8 cellular contexts compared by ENCODE assay signal in genomic region chr7:76606022-76606421, GRCh38. TPM values are rescaled to one million over a fixed set of nuclear protein-coding genes. Genes with fewer than 3 reads are reported as not detected.
DNase-seq lines count a peak whose midpoint lies in the region; ATAC-seq and TF ChIP-seq lines count a peak whose summit lies in the region.
"Not testable (repeated sequence)": the region's sequence is repeated elsewhere in the genome, so short reads cannot be mapped to it uniquely, and the experiment has no call there.

No MANE protein-coding gene starts in this region.

- H3K9me3 ChIP-seq in CD4-positive, alpha-beta T cell (ENCODE audit: control insufficient read depth, low read length); mammary epithelial cell (replicated peaks; ENCODE audit: insufficient read depth, low read length): not testable (repeated sequence)

- H3K27me3 Mint-ChIP-seq in CD4-positive, alpha-beta T cell; activated B cell treated with CpG ODN at 0.5 μM for 24 hours: not testable (repeated sequence)

- not testable (repeated sequence) for H3K27ac ChIP-seq in CD4-positive, alpha-beta T cell (ENCODE audit: low read depth, low read length)
- H3K27ac ChIP-seq in mammary epithelial cell (ENCODE audit: insufficient read depth, low read depth, low read length), result peak overlapping the region; percentile 55

- H2AFZ ChIP-seq in mammary epithelial cell (ENCODE audit: low read depth, low read length), result not testable (repeated sequence)

- TF ChIP-seq CTCF in CD4-positive, alpha-beta T cell (IDR thresholded peaks at IDR 0.05); activated B cell treated with CpG ODN at 0.5 μM for 24 hours (IDR thresholded peaks at IDR 0.05); mammary epithelial cell (conservative IDR thresholded peaks at IDR 0.05 in 1 of 2, IDR thresholded peaks at IDR 0.05 in 1 of 2; ENCODE audit: extremely low read depth in 1 of 2, insufficient read depth in 1 of 2, low read depth in 1 of 2, low read length in 2 of 2): not testable (repeated sequence)

- peaks cover 11% of the 10 kb centered on the region for H3K4me1 Mint-ChIP-seq in CD4-positive, alpha-beta T cell (ENCODE audit: low read depth)
- H3K4me1 Mint-ChIP-seq in activated B cell treated with CpG ODN at 0.5 μM for 24 hours, result not testable (repeated sequence)

- CTCF ChIA-PET in CD4-positive, alpha-beta T cell (lab: Charles Lee); activated B cell treated with CpG ODN at 0.5 μM for 24 hours (lab: Charles Lee); mammary epithelial cell (lab: Charles Lee; ENCODE audit: low non-redundant PET): not testable (repeated sequence)

- dilution Hi-C loops in mammary epithelial cell (cut with HindIII; ENCODE audit: low sequenced_read_pairs), result not testable (repeated sequence)

- H3K36me3 Mint-ChIP-seq in CD4-positive, alpha-beta T cell (ENCODE audit: low read depth); activated B cell treated with CpG ODN at 0.5 μM for 24 hours (ENCODE audit: low read depth): not testable (repeated sequence)

- H3K4me3 Mint-ChIP-seq in CD4-positive, alpha-beta T cell, result peak overlapping the region; percentile 60
- not testable (repeated sequence) for H3K4me3 Mint-ChIP-seq in activated B cell treated with CpG ODN at 0.5 μM for 24 hours

- WGBS in mammary epithelial cell (ENCODE audit: low coverage, missing lambda C conversion rate), result 0% methylated on average over 4 of the region's 6 CpGs

- not testable (repeated sequence) for H4K20me1 ChIP-seq in mammary epithelial cell (ENCODE audit: insufficient read depth, low read length)

- peak; percentile 88 for ATAC-seq in CD4-positive, alpha-beta T cell (ENCODE audit: poor library complexity)
- ATAC-seq in GM19395 (IDR thresholded peaks at IDR 0.05; ENCODE audit: unreplicated experiment), result peak; percentile 97
- peak; percentile 91 for ATAC-seq in HG03097 (IDR thresholded peaks at IDR 0.05; ENCODE audit: low FRiP score, unreplicated experiment)
- peak; percentile 94 for ATAC-seq in activated B cell treated with CpG ODN at 0.5 μM for 24 hours (ENCODE audit: low read depth)

- H3K27me3 ChIP-seq in CD4-positive, alpha-beta T cell (ENCODE audit: control insufficient read depth, insufficient read depth, low read length); mammary epithelial cell (ENCODE audit: insufficient read depth, low read length): not testable (repeated sequence)

- H3K27ac Mint-ChIP-seq in CD4-positive, alpha-beta T cell, result peak overlapping the region; percentile 76
- H3K27ac Mint-ChIP-seq in activated B cell treated with CpG ODN at 0.5 μM for 24 hours, result peak overlapping the region; percentile 76

- not testable (repeated sequence) for H3K4me3 ChIP-seq in mammary epithelial cell (replicated peaks in 1 of 3; ENCODE audit: insufficient read depth in 1 of 3, low read depth in 2 of 3, low read length in 3 of 3)

- H3K36me3 ChIP-seq in mammary epithelial cell (ENCODE audit: insufficient read depth, low read length), result not testable (repeated sequence)

- DNase-seq in CD4-positive, alpha-beta T cell, result peak; percentile 21 to 45 (median 35)
- DNase-seq in NCI-H2171 treated with DMSO at 0.1 percent for 48 hours (lab: John Stamatoyannopoulos, UW) (peak; percentile 77), activated B cell treated with CpG ODN at 0.5 μM for 24 hours (peak; percentile 45), mammary epithelial cell (peak; percentile 92), kidney tubule cell (ENCODE audit: low spot score) (peak; percentile 89)
- DNase-seq in stimulated activated CD4-positive, alpha-beta T cell treated with anti-CD3 and anti-CD28 coated beads, TNF-alpha, amount 100 ng/mL, for 24 hours (ENCODE audit: low read depth in 3 of 3), result peak in 2 of 3 experiments; percentile 12 to 46

- not testable (repeated sequence) for H3K9me3 Mint-ChIP-seq in CD4-positive, alpha-beta T cell; activated B cell treated with CpG ODN at 0.5 μM for 24 hours

- H3K4me2 ChIP-seq in mammary epithelial cell (ENCODE audit: insufficient read depth, low read depth, low read length), result not testable (repeated sequence)

- in situ Hi-C loops in mammary epithelial cell (cut with MboI; ENCODE audit: low sequenced_read_pairs in 2 of 2), result loop anchor here in 1 of 2 donors (10.0 kb wide), 1 partner anchor 161 kb away; no protein-coding TSS in a partner anchor

- POLR2A ChIA-PET in CD4-positive, alpha-beta T cell (lab: Charles Lee); activated B cell treated with CpG ODN at 0.5 μM for 24 hours (lab: Charles Lee): not testable (repeated sequence)

- H3K9ac ChIP-seq in mammary epithelial cell (ENCODE audit: insufficient read depth, low read length), result not testable (repeated sequence)

- BruUV-seq in mammary epithelial cell (replicated peaks; lab: Mats Ljungman, UMichigan), result not testable (repeated sequence)

- H3K79me2 ChIP-seq in mammary epithelial cell (ENCODE audit: insufficient read depth, low read length), result peaks cover 25% of the 10 kb centered on the region

- intact Hi-C loops in CD4-positive, alpha-beta T cell (cut with DNase I, micrococcal nuclease); activated B cell treated with CpG ODN at 0.5 μM for 24 hours (cut with micrococcal nuclease); mammary epithelial cell (cut with micrococcal nuclease): not testable (repeated sequence)

- H3K4me1 ChIP-seq in mammary epithelial cell (ENCODE audit: insufficient read depth, low read length), result not testable (repeated sequence)

RNA-seq across cellular contexts. Expression of gene POMZP3, which starts 21.1 kb away (rescaled TPM):
- 10 to 100 TPM; 33.7 to 36.9 TPM for total RNA-seq in CD4-positive, alpha-beta T cell
- total RNA-seq in activated B cell treated with CpG ODN at 0.5 μM for 24 hours (9.8 and 14.3 TPM in 2 replicates), mammary epithelial cell (10 to 100 TPM in 1 of 2 donors, 1 to 10 TPM in 1; 4.5 to 10.1 TPM)
- 3.8 TPM for polyA plus RNA-seq in mammary epithelial cell
- polyA minus RNA-seq in mammary epithelial cell, result 13.1 TPM

Comparison
In these comparisons a context has a peak if more than half of its experiments do, and no peak if none do; other contexts are left out.
1. DNase-seq: peak in every context shown above with its lines; median percentile 92 in mammary epithelial cell; 89 in kidney tubule cell; 77 in NCI-H2171 treated with DMSO at 0.1 percent for 48 hours; 45 in activated B cell treated with CpG ODN at 0.5 μM for 24 hours; 35 in CD4-positive, alpha-beta T cell; 29 in stimulated activated CD4-positive, alpha-beta T cell treated with anti-CD3 and anti-CD28 coated beads, TNF-alpha, amount 100 ng/mL, for 24 hours.